Comparison of ENCODE assay signal across 19 cellular contexts in the genomic region with DNA sequence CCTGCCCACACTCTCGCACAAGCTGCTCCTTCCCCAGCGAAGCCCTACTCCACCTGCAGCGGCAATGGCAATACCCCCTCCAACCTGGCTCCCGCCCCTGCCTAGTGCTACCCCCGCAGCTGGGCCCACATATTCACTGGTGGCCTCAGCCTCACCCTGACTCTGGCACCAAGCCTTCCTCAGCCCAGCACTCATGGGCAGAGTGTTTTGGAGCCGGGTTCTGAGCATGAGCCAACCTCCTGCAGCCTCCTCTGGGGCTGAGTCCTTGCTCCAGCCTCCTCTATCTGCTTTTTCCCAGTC. TPM values are rescaled to one million over a fixed set of nuclear protein-coding genes. Genes with fewer than 3 reads are reported as not detected.
DNase-seq lines count a peak whose midpoint lies in the region; ATAC-seq and TF ChIP-seq lines count a peak whose summit lies in the region.
"Had no signal": no experiment of that assay in that cellular context is flagged by ENCODE, and none has a peak within 500 bp of the region (broad histone marks: within the 10 kb centered on the region; RNA-seq: fewer than 3 reads in every experiment).

No MANE protein-coding gene starts in this region.

- H3K36me3 ChIP-seq in sigmoid colon (no peaks in the 10 kb centered on the region), uterus (no peaks in the 10 kb centered on the region), Karpas-422 (ENCODE audit: insufficient read depth, low read length) (no peaks in the 10 kb centered on the region)

- TF ChIP-seq CTCF in sigmoid colon (IDR thresholded peaks at IDR 0.05) (no peak), uterus (IDR thresholded peaks at IDR 0.05) (no peak)

- H3K27me3 ChIP-seq in sigmoid colon (no peaks in the 10 kb centered on the region), uterus (no peaks in the 10 kb centered on the region), Karpas-422 (ENCODE audit: low read length) (no peaks in the 10 kb centered on the region)
- H3K27me3 ChIP-seq: BE2C had no signal

- ATAC-seq in Right ventricle myocardium inferior = peak; percentile 20
- ATAC-seq in left cardiac atrium = peak; percentile 7 to 15

- H3K9ac ChIP-seq in Karpas-422 (ENCODE audit: low read length) = no peak overlapping the region
- H3K9ac ChIP-seq: KMS-11 had no signal

- H3K4me1 ChIP-seq in sigmoid colon (peaks cover 0 to 84% (median 77%) of the 10 kb centered on the region in 4 donors), uterus (peaks cover 0 to 4% of the 10 kb centered on the region in 2 donors), Karpas-422 (ENCODE audit: low read length) (peaks cover 7% of the 10 kb centered on the region)

- TF ChIP-seq EP300 in sigmoid colon (IDR thresholded peaks at IDR 0.05) = no peak

- H3K4me2 ChIP-seq in Karpas-422 (ENCODE audit: low read depth, low read length, poor library complexity, severe bottlenecking) = no peak overlapping the region
- H3K4me2 ChIP-seq: KMS-11 had no signal

- 78 to 90% methylated on average over 6 of the region's 6 CpGs for WGBS in sigmoid colon, 2 donors

- H4K20me1 ChIP-seq in Karpas-422 (ENCODE audit: insufficient read depth, low read depth, low read length) = 0 out of 2 replicates have a peak, but pooled peaks cover 8% of the 10 kb centered on the region

- no peak for DNase-seq in Right ventricle myocardium inferior (ENCODE audit: missing footprints)
- DNase-seq in cardiac septum (ENCODE audit: low spot score) = no peak
- DNase-seq in left cardiac atrium = no peak
- DNase-seq in sigmoid colon = no peak
- no peak for DNase-seq in uterus
- no peak for DNase-seq in NCI-H774 (lab: John Stamatoyannopoulos, UW)
- no peak for DNase-seq in Karpas-422
- no peak for DNase-seq in 8988T
- DNase-seq: activated CD4-positive, alpha-beta T cell treated with anti-CD3 and anti-CD28 coated beads for 4 hours; activated effector memory CD4-positive, alpha-beta T cell treated with Interleukin-2 at 50 U/mL for 16 hours; amniotic stem cell; BE2C; cerebellar nuclear complex; EL; kidney; NCI-H1048; NCI-H1930; stimulated activated CD4-positive, alpha-beta T cell treated with anti-CD3 and anti-CD28 coated beads, Interleukin-15, amount 100 ng/mL, for 24 hours had no signal

- no peak overlapping the region for H3K4me3 ChIP-seq in sigmoid colon
- no peak overlapping the region for H3K4me3 ChIP-seq in uterus
- H3K4me3 ChIP-seq in Karpas-422 (ENCODE audit: low read length) = no peak overlapping the region

- no peak for TF ChIP-seq POLR2A in sigmoid colon (IDR thresholded peaks at IDR 0.05)
- TF ChIP-seq POLR2A in uterus (IDR thresholded peaks at IDR 0.05) = no peak

- H3K79me2 ChIP-seq in Karpas-422 (ENCODE audit: low read length) = no peaks in the 10 kb centered on the region

- no peak overlapping the region for H2AFZ ChIP-seq in Karpas-422 (ENCODE audit: low read length)

- no peaks in the 10 kb centered on the region for H3K9me3 ChIP-seq in sigmoid colon
- H3K9me3 ChIP-seq in uterus = no peaks in the 10 kb centered on the region
- H3K9me3 ChIP-seq in Karpas-422 (ENCODE audit: low read length) = no peaks in the 10 kb centered on the region
- H3K9me3 ChIP-seq: BE2C had no signal

- intact Hi-C loops in Right ventricle myocardium inferior (cut with DNase I) = no loop called here
- intact Hi-C loops in cardiac septum (cut with DNase I) = no loop called here
- intact Hi-C loops in left cardiac atrium (cut with DNase I) = no loop called here
- intact Hi-C loops in sigmoid colon (cut with DNase I) = loop anchor here (5.0 kb wide), 1 partner anchor 389 kb away; no protein-coding TSS in a partner anchor
- intact Hi-C loops in uterus (cut with DNase I; ENCODE audit: low total_unique reads) = no loop called here

- no peaks in the 10 kb centered on the region for H3K9me2 ChIP-seq in Karpas-422 (replicated peaks; ENCODE audit: insufficient read depth, low read length)

- peak overlapping the region; percentile 85 to 92 (median 91) for H3K27ac ChIP-seq in sigmoid colon
- peak overlapping the region; percentile 53 to 62 for H3K27ac ChIP-seq in uterus
- no peak overlapping the region for H3K27ac ChIP-seq in Karpas-422 (ENCODE audit: low read length)
- H3K27ac ChIP-seq: KMS-11 had no signal

RNA-seq across cellular contexts. Expression of a gene that starts 47.6 kb away (rescaled TPM):
- total RNA-seq in Right ventricle myocardium inferior (41.2 TPM), cardiac septum (28.8 TPM), left cardiac atrium (10 to 100 TPM; 40.9 to 41.6 TPM), sigmoid colon (10 to 100 TPM; 48.9 to 75.1 (median 62.1) TPM), uterus (100 to 1,000 TPM in 2 of 4 donors, 10 to 100 TPM in 2; 13.8 to 185 (median 94.2) TPM)
- 10 to 100 TPM in 1 of 3 donors, 1 to 10 TPM in 2; 1.8 to 14.7 (median 4.8) TPM for polyA plus RNA-seq in sigmoid colon
- 1.8 and 10.4 TPM in 2 replicates for total RNA-seq in Karpas-422 (2014; rRNA removed; shearing (Covaris generic); ENCODE audit: low replicate concordance)
